ENCODE assay signal across 17 cellular contexts in the genomic region with DNA sequence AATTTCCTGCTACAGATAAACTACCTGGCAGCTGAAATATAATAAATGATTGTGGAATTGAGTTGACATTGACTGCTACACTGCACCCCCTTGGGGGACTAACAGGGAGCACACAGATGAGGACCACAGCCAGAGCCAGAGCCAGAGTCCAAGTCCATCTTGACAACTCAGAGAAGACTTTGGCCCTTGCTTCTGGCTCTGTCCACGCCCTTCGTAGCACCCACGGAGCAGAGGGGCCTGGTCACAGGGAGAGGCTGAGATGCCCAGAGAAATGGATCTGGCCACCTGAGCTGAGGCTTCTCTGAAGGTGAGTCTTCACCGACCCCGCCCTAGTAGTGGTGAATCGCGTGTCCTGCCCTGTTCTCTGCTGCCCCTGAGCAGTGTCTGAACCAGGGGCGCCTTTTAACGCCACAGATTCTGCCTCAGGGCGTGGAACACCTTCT. TPM values are rescaled to one million over a fixed set of nuclear protein-coding genes. Genes with fewer than 3 reads are reported as not detected.
A peak's percentile ranks its signal among the peaks of the same experiment; 100 is the strongest.
DNase-seq lines count a peak whose midpoint lies in the region; ATAC-seq, FAIRE-seq and TF ChIP-seq lines count a peak whose summit lies in the region.
"Had no signal": no experiment of that assay in that cellular context is flagged by ENCODE, and none has a peak within 500 bp of the region (broad histone marks: within the 10 kb centered on the region; RNA-seq: fewer than 3 reads in every experiment).

No MANE protein-coding gene starts in this region.

- TF ChIP-seq POLR2A in endothelial cell of umbilical vein (IDR thresholded peaks at IDR 0.05; ENCODE audit: low read depth, low read length), result no peak

- H3K9me1 ChIP-seq in endothelial cell of umbilical vein (replicated peaks; ENCODE audit: control insufficient read depth, extremely low read depth, insufficient read depth, low read length), result no peaks in the 10 kb centered on the region

- CTCF ChIA-PET in endothelial cell of umbilical vein (lab: Charles Lee), result interaction anchor here (1.2 to 2.4 kb wide), 5 partner anchors 10 to 66 kb away, joined by 3 to 16 read pairs (median 3); a partner anchor contains a TSS

- no peak overlapping the region for H3K4me2 ChIP-seq in endothelial cell of umbilical vein (ENCODE audit: insufficient read depth, low read length)

- H3K27me3 ChIP-seq in endothelial cell of umbilical vein (ENCODE audit: control insufficient read depth in 2 of 2, insufficient read depth in 2 of 2, low read length in 2 of 2), result no peaks in the 10 kb centered on the region
- H3K27me3 ChIP-seq: esophagus muscularis mucosa had no signal

- no peak for ATAC-seq in HG03521 (IDR thresholded peaks at IDR 0.05; ENCODE audit: unreplicated experiment)

- H3K79me2 ChIP-seq in endothelial cell of umbilical vein (ENCODE audit: control insufficient read depth, insufficient read depth, low read length), result no peaks in the 10 kb centered on the region

- DNase-seq in ACHN, result peak; percentile 19
- peak; percentile 71 for DNase-seq in LoVo (ENCODE audit: low spot score)
- no peak for DNase-seq in endothelial cell of umbilical vein (ENCODE audit: low read depth, low spot score)
- peak; percentile 50 for DNase-seq in myocyte (ENCODE audit: low read depth)
- DNase-seq in NCI-H2227 treated with DMSO at 0.1 percent for 48 hours (lab: John Stamatoyannopoulos, UW), result no peak
- DNase-seq in T-helper 2 cell, result no peak
- no peak for DNase-seq in posterior vena cava (ENCODE audit: low spot score)
- DNase-seq: activated CD4-positive, alpha-beta T cell treated with anti-CD3 and anti-CD28 coated beads, Interleukin-2, amount 10 ng/mL, durations not matched to agents 24 days and 14 days; activated T-cell treated with anti-CD3 and anti-CD28 coated beads, Interleukin-2, amount 50 U/mL, for 24 hours; KG1; NCI-H187; NCI-H524 treated with DMSO at 0.1 percent for 48 hours; occipital lobe had no signal

- TF ChIP-seq CTCF in endothelial cell of umbilical vein (IDR thresholded peaks at IDR 0.05; ENCODE audit: extremely low read depth in 1 of 2, insufficient read depth in 1 of 2, low read depth in 1 of 2, low read length in 2 of 2), result no peak

- no peak overlapping the region for H3K4me3 ChIP-seq in endothelial cell of umbilical vein (replicated peaks in 1 of 3; ENCODE audit: insufficient read depth in 1 of 3, low read depth in 1 of 3, low read length in 3 of 3)
- H3K4me3 ChIP-seq: esophagus muscularis mucosa had no signal

- no peaks in the 10 kb centered on the region for H3K9me3 ChIP-seq in endothelial cell of umbilical vein (replicated peaks; ENCODE audit: control insufficient read depth, insufficient read depth, low read length)
- H3K9me3 ChIP-seq: esophagus muscularis mucosa had no signal

- peaks cover 44% of the 10 kb centered on the region for H3K4me1 ChIP-seq in endothelial cell of umbilical vein (ENCODE audit: control insufficient read depth, extremely low read depth, insufficient read depth, low read length)

- FAIRE-seq in endothelial cell of umbilical vein (lab: Jason Lieb, UNC), result no peak
- FAIRE-seq: H1, RCC 7860 had no signal

- H3K9ac ChIP-seq in endothelial cell of umbilical vein (replicated peaks; ENCODE audit: extremely low read depth, insufficient read depth, low read length), result no peak overlapping the region

- no peak overlapping the region for H2AFZ ChIP-seq in endothelial cell of umbilical vein (ENCODE audit: low read depth, low read length)

- POLR2A ChIA-PET in endothelial cell of umbilical vein (lab: Charles Lee), result interaction anchor here (1.3 kb wide), 1 partner anchor 35 kb away, joined by 3 read pairs; a partner anchor contains a TSS

- H3K36me3 ChIP-seq in endothelial cell of umbilical vein (ENCODE audit: control insufficient read depth in 2 of 2, extremely low read depth in 1 of 2, insufficient read depth in 2 of 2, low read length in 2 of 2), result no peaks in the 10 kb centered on the region
- H3K36me3 ChIP-seq: esophagus muscularis mucosa had no signal

- in situ Hi-C loops in ACHN (cut with HindIII; ENCODE audit: low pct_ligation_motif_present, low pct_unique_long_range_greater_than_20kb, low sequenced_read_pairs), result no loop called here

- dilution Hi-C loops in endothelial cell of umbilical vein (cut with MboI; ENCODE audit: extremely low pct_ligation_motif_present, low sequenced_read_pairs), result no loop called here

- no peaks in the 10 kb centered on the region for H4K20me1 ChIP-seq in endothelial cell of umbilical vein (replicated peaks; ENCODE audit: control insufficient read depth, extremely low read depth, insufficient read depth, low read length)

- peak overlapping the region; percentile 39 for H3K27ac ChIP-seq in endothelial cell of umbilical vein (ENCODE audit: insufficient read depth, low read depth, low read length)
- H3K27ac ChIP-seq: esophagus muscularis mucosa had no signal

- intact Hi-C loops in endothelial cell of umbilical vein (cut with micrococcal nuclease), result no loop called here
- intact Hi-C loops in posterior vena cava (cut with DNase I), result no loop called here

- no TSS peak for BruUV-seq in endothelial cell of umbilical vein (replicated peaks; lab: Mats Ljungman, UMichigan)

TF ChIP-seq in endothelial cell of umbilical vein, 7 proteins besides CTCF, POLR2A, EP300 and RAD21:
- TF ChIP-seq JUN (IDR thresholded peaks at IDR 0.05; ENCODE audit: borderline replicate concordance, insufficient read depth, insufficient read length, low read depth) (no peak), POLR2AphosphoS5 (IDR thresholded peaks at IDR 0.05; ENCODE audit: insufficient read depth, low read depth, low read length) (no peak), GATA2 (IDR thresholded peaks at IDR 0.05; ENCODE audit: insufficient read depth, insufficient read length, low read depth, low read length) (no peak)

RNA-seq across cellular contexts. Expression of a gene that starts 35.8 kb away (rescaled TPM):
- total RNA-seq in endothelial cell of umbilical vein (236 and 257 TPM in 2 replicates), myocyte (211 and 302 TPM in 2 replicates), posterior vena cava (100 to 1,000 TPM; 233 to 277 TPM)
- polyA plus RNA-seq in endothelial cell of umbilical vein, result 151 and 172 TPM in 2 replicates
- 116 and 136 TPM in 2 replicates for polyA plus RNA-seq in endothelial cell of umbilical vein (2011; cell fraction: cytosol; rRNA removed)
- 623 and 766 TPM in 2 replicates for polyA plus RNA-seq in endothelial cell of umbilical vein (2011; cell fraction: nucleus; rRNA removed)
- polyA plus RNA-seq in endothelial cell of umbilical vein (2012), result 223 and 272 TPM in 2 replicates
- 335 and 379 TPM in 2 replicates for polyA minus RNA-seq in endothelial cell of umbilical vein
- polyA minus RNA-seq in endothelial cell of umbilical vein (2011; cell fraction: cytosol; rRNA and poly(A)+ RNA removed), result 333 TPM
- 297 and 352 TPM in 2 replicates for polyA minus RNA-seq in endothelial cell of umbilical vein (2011; cell fraction: nucleus; rRNA and poly(A)+ RNA removed)
- 273 TPM for polyA plus RNA-seq in myocyte (2012)

RNA-seq across cellular contexts. Expression of a gene that starts 58.1 kb away (rescaled TPM):
- total RNA-seq in endothelial cell of umbilical vein, result 44.5 and 48.0 TPM in 2 replicates
- 58.9 and 62.7 TPM in 2 replicates for polyA plus RNA-seq in endothelial cell of umbilical vein
- polyA plus RNA-seq in endothelial cell of umbilical vein (2011; cell fraction: cytosol; rRNA removed), result 44.7 and 47.0 TPM in 2 replicates
- polyA plus RNA-seq in endothelial cell of umbilical vein (2011; cell fraction: nucleus; rRNA removed), result 48.2 and 60.0 TPM in 2 replicates
- polyA plus RNA-seq in endothelial cell of umbilical vein (2012), result 44.4 and 45.2 TPM in 2 replicates
- polyA minus RNA-seq in endothelial cell of umbilical vein, result 112 and 122 TPM in 2 replicates
- polyA minus RNA-seq in endothelial cell of umbilical vein (2011; cell fraction: cytosol; rRNA and poly(A)+ RNA removed), result 15.7 TPM
- 33.9 and 40.7 TPM in 2 replicates for polyA minus RNA-seq in endothelial cell of umbilical vein (2011; cell fraction: nucleus; rRNA and poly(A)+ RNA removed)
- total RNA-seq in myocyte, result 78.1 and 129 TPM in 2 replicates
- 114 TPM for polyA plus RNA-seq in myocyte (2012)
- 10 to 100 TPM; 26.3 to 31.2 TPM for total RNA-seq in posterior vena cava

Comparison
In these comparisons a context has a peak if more than half of its experiments do, and no peak if none do; other contexts are left out.
1. DNase-seq: peak in ACHN (single experiment), LoVo (single experiment) and myocyte (single experiment); none in endothelial cell of umbilical vein (single experiment), NCI-H2227 treated with DMSO at 0.1 percent for 48 hours (single experiment), T-helper 2 cell (0 of 5) and posterior vena cava (single experiment).